In genomic region chr9:78131969-78132687, GRCh38 we compare ENCODE assay signal across 9 cellular contexts.
DNase-seq lines count a peak whose midpoint lies in the region; ATAC-seq and TF ChIP-seq lines count a peak whose summit lies in the region.
"Had no signal": no experiment of that assay in that cellular context is flagged by ENCODE, and none has a peak within 500 bp of the region (broad histone marks: within the 10 kb centered on the region; RNA-seq: fewer than 3 reads in every experiment).

No MANE protein-coding gene starts in this region.

- H3K4me1 ChIP-seq in mammary epithelial cell (ENCODE audit: insufficient read depth, low read length): peaks cover 4% of the 10 kb centered on the region

- no peak overlapping the region for H3K9ac ChIP-seq in mammary epithelial cell (ENCODE audit: insufficient read depth, low read length)

- H3K4me3 ChIP-seq in mammary epithelial cell (replicated peaks in 1 of 3; ENCODE audit: insufficient read depth in 1 of 3, low read depth in 2 of 3, low read length in 3 of 3): peak overlapping the region in 1 of 3 experiments; percentile 16
- H3K4me3 ChIP-seq: skin epidermis had no signal

- TF ChIP-seq CTCF in mammary epithelial cell (conservative IDR thresholded peaks at IDR 0.05 in 1 of 2, IDR thresholded peaks at IDR 0.05 in 1 of 2; ENCODE audit: extremely low read depth in 1 of 2, insufficient read depth in 1 of 2, low read depth in 1 of 2, low read length in 2 of 2) (no peak), GM10248 (IDR thresholded peaks at IDR 0.05; ENCODE audit: control extremely low read depth, extremely low read depth, low read depth, missing control alignments) (no peak)

- no peaks in the 10 kb centered on the region for H3K27me3 ChIP-seq in mammary epithelial cell (ENCODE audit: insufficient read depth, low read length)

- dilution Hi-C loops in mammary epithelial cell (cut with HindIII; ENCODE audit: low sequenced_read_pairs): no loop called here

- peak; percentile 51 for DNase-seq in Daoy (ENCODE audit: low read depth)
- DNase-seq in M059J (ENCODE audit: low read depth): peak; percentile 61
- DNase-seq in mammary epithelial cell: peak; percentile 49
- no peak for DNase-seq in natural killer cell treated with Interleukin-12 subunit alpha and Interleukin-12 subunit beta and Interleukin-15 and Interleukin-18, amount 100 ng/mL, for 72 hours (ENCODE audit: low spot score)
- no peak for DNase-seq in DMS114 treated with DMSO at 0.1 percent for 48 hours (lab: John Stamatoyannopoulos, UW; ENCODE audit: unreplicated experiment)
- DNase-seq in GM10248 (ENCODE audit: extremely low spot score): no peak
- DNase-seq: NCI-H446 had no signal

- H3K27ac Mint-ChIP-seq in natural killer cell treated with Interleukin-12 subunit alpha and Interleukin-12 subunit beta and Interleukin-15 and Interleukin-18, amount 100 ng/mL, for 72 hours: peak overlapping the region; percentile 43 to 88

- no peak overlapping the region for H3K27ac ChIP-seq in mammary epithelial cell (ENCODE audit: insufficient read depth, low read depth, low read length)
- H3K27ac ChIP-seq: skin epidermis had no signal

- no peaks in the 10 kb centered on the region for H3K79me2 ChIP-seq in mammary epithelial cell (ENCODE audit: insufficient read depth, low read length)

- CTCF ChIA-PET in mammary epithelial cell (lab: Charles Lee; ENCODE audit: low non-redundant PET) (no interaction called here), GM10248 (lab: Yijun Ruan, JAX) (interaction anchor here (1.2 to 2.3 kb wide), 2 partner anchors 10 to 15 kb away, joined by 3 to 6 read pairs; no protein-coding TSS in a partner anchor)

- peaks cover under 1% of the 10 kb centered on the region for H3K9me3 Mint-ChIP-seq in natural killer cell treated with Interleukin-12 subunit alpha and Interleukin-12 subunit beta and Interleukin-15 and Interleukin-18, amount 100 ng/mL, for 72 hours

- POLR2A ChIA-PET in GM10248 (lab: Yijun Ruan, JAX): no interaction called here

- no peaks in the 10 kb centered on the region for H4K20me1 ChIP-seq in mammary epithelial cell (ENCODE audit: insufficient read depth, low read length)

- peak overlapping the region; percentile 77 for H3K4me2 ChIP-seq in mammary epithelial cell (ENCODE audit: insufficient read depth, low read depth, low read length)

- 54% methylated on average over 2 of the region's 2 CpGs for WGBS in mammary epithelial cell (ENCODE audit: low coverage, missing lambda C conversion rate)

- H3K4me1 Mint-ChIP-seq in natural killer cell treated with Interleukin-12 subunit alpha and Interleukin-12 subunit beta and Interleukin-15 and Interleukin-18, amount 100 ng/mL, for 72 hours (ENCODE audit: low read depth in 2 of 2): peaks cover 16 to 21% of the 10 kb centered on the region in 2 donors

- in situ Hi-C loops in mammary epithelial cell (cut with MboI; ENCODE audit: low sequenced_read_pairs in 2 of 2): no loop called here

- BruUV-seq in mammary epithelial cell (replicated peaks; lab: Mats Ljungman, UMichigan): no TSS peak

- peak overlapping the region; percentile 52 for H3K4me3 Mint-ChIP-seq in natural killer cell treated with Interleukin-12 subunit alpha and Interleukin-12 subunit beta and Interleukin-15 and Interleukin-18, amount 100 ng/mL, for 72 hours

- H3K36me3 ChIP-seq in mammary epithelial cell (ENCODE audit: insufficient read depth, low read length): no peaks in the 10 kb centered on the region

- peaks cover 14% of the 10 kb centered on the region for H3K36me3 Mint-ChIP-seq in natural killer cell treated with Interleukin-12 subunit alpha and Interleukin-12 subunit beta and Interleukin-15 and Interleukin-18, amount 100 ng/mL, for 72 hours

- no peaks in the 10 kb centered on the region for H3K9me3 ChIP-seq in mammary epithelial cell (replicated peaks; ENCODE audit: insufficient read depth, low read length)

- peaks cover 7 to 8% of the 10 kb centered on the region in 2 donors for H3K27me3 Mint-ChIP-seq in natural killer cell treated with Interleukin-12 subunit alpha and Interleukin-12 subunit beta and Interleukin-15 and Interleukin-18, amount 100 ng/mL, for 72 hours

- H2AFZ ChIP-seq in mammary epithelial cell (ENCODE audit: low read depth, low read length): peak overlapping the region; percentile 70

- intact Hi-C loops in mammary epithelial cell (cut with micrococcal nuclease): loop anchor here (5.0 to 10.0 kb wide), 2 partner anchors 57 to 105 kb away; partner anchors contain the start of gene CEP78

- no peak for ATAC-seq in natural killer cell treated with Interleukin-12 subunit alpha and Interleukin-12 subunit beta and Interleukin-15 and Interleukin-18, amount 100 ng/mL, for 72 hours
- ATAC-seq in HG03457 (IDR thresholded peaks at IDR 0.05; ENCODE audit: unreplicated experiment): no peak

Comparison
In these comparisons a context has a peak if more than half of its experiments do, and no peak if none do; other contexts are left out.
1. DNase-seq: peak in Daoy (single experiment), M059J (single experiment) and mammary epithelial cell (single experiment); none in natural killer cell treated with Interleukin-12 subunit alpha and Interleukin-12 subunit beta and Interleukin-15 and Interleukin-18, amount 100 ng/mL, for 72 hours (single experiment), DMS114 treated with DMSO at 0.1 percent for 48 hours (single experiment) and GM10248 (single experiment).